27 cellular contexts compared by ENCODE assay signal in the genomic region with DNA sequence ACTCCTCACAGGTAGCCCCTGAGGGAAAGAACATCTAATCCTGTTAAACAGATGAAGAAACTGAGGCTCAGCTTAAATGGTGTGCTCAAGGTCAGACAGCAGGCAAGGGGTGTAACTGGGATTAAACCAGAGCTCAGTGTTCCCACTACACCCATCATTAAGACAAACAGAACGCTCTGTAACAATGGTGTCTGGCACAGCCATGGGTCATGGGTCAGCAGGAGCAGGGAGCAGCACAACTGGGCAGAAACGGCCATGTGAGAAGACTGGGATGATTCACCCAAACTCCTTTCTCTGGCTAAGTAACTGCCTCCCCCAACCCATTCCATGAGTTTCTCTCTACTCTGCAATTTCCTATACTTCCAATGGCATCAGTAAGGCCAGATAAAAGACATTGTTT.
A peak's percentile ranks its signal among the peaks of the same experiment; 100 is the strongest.
DNase-seq lines count a peak whose midpoint lies in the region; FAIRE-seq and TF ChIP-seq lines count a peak whose summit lies in the region.
"Had no signal": no experiment of that assay in that cellular context is flagged by ENCODE, and none has a peak within 500 bp of the region (broad histone marks: within the 10 kb centered on the region; RNA-seq: fewer than 3 reads in every experiment).

No MANE protein-coding gene starts in this region.

- no peak for TF ChIP-seq CTCF in fibroblast of mammary gland (conservative IDR thresholded peaks at IDR 0.05; ENCODE audit: control insufficient read depth, insufficient read depth, low read depth, low read length)

- no peak for FAIRE-seq in urothelium cell line (lab: Jason Lieb, UNC)
- FAIRE-seq: frontal cortex, GM12878, H54 had no signal

- no peak overlapping the region for H3K4me3 ChIP-seq in fibroblast of mammary gland (ENCODE audit: control insufficient read depth, low read depth, low read length)
- H3K4me3 ChIP-seq: ascending aorta; BLaER1 treated with 17β-estradiol and CSF1 and Interleukin-3, amounts not matched to agents 10 nM and 100 nM; dorsolateral prefrontal cortex; GM12878; psoas muscle; suprapubic skin had no signal

- DNase-seq in Ammon's horn (ENCODE audit: low spot score): peak; percentile 24
- peak; percentile 3 for DNase-seq in LHCN-M2 (ENCODE audit: low read depth)
- DNase-seq in fibroblast of mammary gland (ENCODE audit: low read depth): peak; percentile 20
- peak; percentile 32 for DNase-seq in mucosa of gallbladder (ENCODE audit: low spot score)
- no peak for DNase-seq in NCI-H748 (lab: John Stamatoyannopoulos, UW; ENCODE audit: unreplicated experiment)
- no peak for DNase-seq in NCI-H187 treated with DMSO at 0.1 percent for 48 hours (lab: John Stamatoyannopoulos, UW)
- DNase-seq in urothelium cell line (ENCODE audit: low spot score): no peak
- DNase-seq: activated B cell treated with CpG ODN at 0.5 μM for 24 hours; activated CD4-positive, alpha-beta T cell treated with anti-CD3 and anti-CD28 coated beads, Interleukin-2, amount 50 U/mL, for 4 hours; Caco-2; DMS79 treated with DMSO at 0.1 percent for 48 hours; immature natural killer cell; Kasumi-1; NCI-H1092; NCI-H2029; NCI-H2227 treated with DMSO at 0.1 percent for 48 hours; NCI-H748 treated with DMSO at 0.1 percent for 48 hours; psoas muscle; stimulated activated CD4-positive, alpha-beta T cell treated with anti-CD3 and anti-CD28 coated beads, Interleukin-4, amount 100 ng/mL, for 1 hour; T1000 had no signal

Comparison
In these comparisons a context has a peak if more than half of its experiments do, and no peak if none do; other contexts are left out.
1. DNase-seq: peak in Ammon's horn (single experiment), LHCN-M2 (single experiment), fibroblast of mammary gland (single experiment) and mucosa of gallbladder (single experiment); none in NCI-H748 (single experiment), NCI-H187 treated with DMSO at 0.1 percent for 48 hours (single experiment) and urothelium cell line (single experiment).